ENCODE assay signal across 22 cellular contexts in genomic region chr3:171981271-171981605, GRCh38.
"Had no signal": no experiment of that assay in that cellular context is flagged by ENCODE, and none has a peak within 500 bp of the region (broad histone marks: within the 10 kb centered on the region; RNA-seq: fewer than 3 reads in every experiment).

No MANE protein-coding gene starts in this region.

- H3K27me3 ChIP-seq: cardiac muscle cell, esophagus muscularis mucosa, gastroesophageal sphincter, heart left ventricle, pancreas, stomach, vagina had no signal

- H3K36me3 Mint-ChIP-seq: activated CD8-positive, alpha-beta memory T cell treated with anti-CD3 and anti-CD28 coated beads, Interleukin-2, amount 10 ng/mL, durations not matched to agents 7 days and 5 days; stimulated activated effector memory CD8-positive, alpha-beta T cell treated with anti-CD3 and anti-CD28 coated beads, Interleukin-12 subunit alpha, Interleukin-12 subunit beta, amount 100 ng/mL, for 72 hours had no signal

- FAIRE-seq: endothelial cell of umbilical vein, pancreas had no signal

- H3K9me3 ChIP-seq: esophagus muscularis mucosa, gastroesophageal sphincter, heart left ventricle, pancreas, stomach, vagina had no signal

- ATAC-seq: activated CD8-positive, alpha-beta memory T cell treated with anti-CD3 and anti-CD28 coated beads, Interleukin-2, amount 10 ng/mL, durations not matched to agents 7 days and 5 days; gastroesophageal sphincter; left ventricle myocardium superior; sciatic nerve had no signal

- H3K4me3 ChIP-seq: cardiac muscle cell, esophagus muscularis mucosa, gastroesophageal sphincter, heart left ventricle, pancreas, smooth muscle cell, stomach, vagina had no signal

- DNase-seq: activated CD4-positive, alpha-beta memory T cell treated with anti-CD3 and anti-CD28 coated beads, Interleukin-2, amount 10 ng/mL, durations not matched to agents 7 days and 5 days; activated CD4-positive, alpha-beta T cell treated with anti-CD3 and anti-CD28 coated beads for 48 hours; activated CD4-positive, CD25-positive, alpha-beta regulatory T cell; activated CD8-positive, alpha-beta memory T cell treated with anti-CD3 and anti-CD28 coated beads, Interleukin-2, amount 10 ng/mL, durations not matched to agents 7 days and 5 days; activated naive CD4-positive, alpha-beta T cell treated with Interleukin-2 at 50 U/mL for 16 hours; activated naive CD8-positive, alpha-beta T cell treated with anti-CD3 and anti-CD28 coated beads, Interleukin-2, amount 10 ng/mL, durations not matched to agents 7 days and 5 days; amygdala; heart left ventricle; left ventricle myocardium superior; pancreas; stimulated activated CD4-positive, alpha-beta T cell treated with anti-CD3 and anti-CD28 coated beads, Interleukin-4, amount 100 ng/mL, for 24 hours; stomach; T-helper 9 cell had no signal

- H3K36me3 ChIP-seq: cardiac muscle cell, esophagus muscularis mucosa, gastroesophageal sphincter, heart left ventricle, pancreas, stomach, vagina had no signal

- H3K4me1 ChIP-seq: pancreas had no signal

- H3K27ac Mint-ChIP-seq: activated CD4-positive, alpha-beta memory T cell treated with anti-CD3 and anti-CD28 coated beads, Interleukin-2, amount 10 ng/mL, durations not matched to agents 7 days and 5 days; activated CD8-positive, alpha-beta memory T cell treated with anti-CD3 and anti-CD28 coated beads, Interleukin-2, amount 10 ng/mL, durations not matched to agents 7 days and 5 days; activated T-helper 2 cell treated with anti-CD3 and anti-CD28 coated beads, Interferon-gamma antibody, Interleukin-2, Interleukin-4, amounts not matched to agents 10 μg/mL and 5 μg/mL and 100 μg/mL, durations not matched to agents 14 hours and 24 hours and 36 hours; stimulated activated effector memory CD8-positive, alpha-beta T cell treated with anti-CD3 and anti-CD28 coated beads, Interleukin-12 subunit alpha, Interleukin-12 subunit beta, amount 100 ng/mL, for 72 hours had no signal

- H3K27ac ChIP-seq: cardiac muscle cell, esophagus muscularis mucosa, gastroesophageal sphincter, pancreas, stomach, vagina had no signal

- H3K4me3 Mint-ChIP-seq: activated CD4-positive, alpha-beta memory T cell treated with anti-CD3 and anti-CD28 coated beads, Interleukin-2, amount 10 ng/mL, durations not matched to agents 7 days and 5 days; activated CD8-positive, alpha-beta memory T cell treated with anti-CD3 and anti-CD28 coated beads, Interleukin-2, amount 10 ng/mL, durations not matched to agents 7 days and 5 days; activated naive CD8-positive, alpha-beta T cell treated with anti-CD3 and anti-CD28 coated beads, Interleukin-2, amount 10 ng/mL, durations not matched to agents 7 days and 5 days; stimulated activated effector memory CD8-positive, alpha-beta T cell treated with anti-CD3 and anti-CD28 coated beads, Interleukin-12 subunit alpha, Interleukin-12 subunit beta, amount 100 ng/mL, for 72 hours had no signal

- H3K9me3 Mint-ChIP-seq: activated CD4-positive, alpha-beta memory T cell treated with anti-CD3 and anti-CD28 coated beads, Interleukin-2, amount 10 ng/mL, durations not matched to agents 7 days and 5 days; stimulated activated effector memory CD8-positive, alpha-beta T cell treated with anti-CD3 and anti-CD28 coated beads, Interleukin-12 subunit alpha, Interleukin-12 subunit beta, amount 100 ng/mL, for 72 hours had no signal
